ENCODE assay signal across 18 cellular contexts in genomic region chr13:80452279-80452678, GRCh38.
"Had no signal": no experiment of that assay in that cellular context is flagged by ENCODE, and none has a peak within 500 bp of the region (broad histone marks: within the 10 kb centered on the region; RNA-seq: fewer than 3 reads in every experiment).

No MANE protein-coding gene starts in this region.

- H3K36me3 ChIP-seq: ovary, right atrium auricular region, sigmoid colon, tibial nerve had no signal

- H3K4me1 ChIP-seq: sigmoid colon, testis, tibial nerve had no signal

- H2AFZ ChIP-seq: hepatocyte had no signal

- H3K27me3 ChIP-seq: hepatocyte, ovary, right atrium auricular region, sigmoid colon, testis, tibial nerve had no signal

- H3K4me3 ChIP-seq: hepatocyte, mucosa of descending colon, ovary, right atrium auricular region, sigmoid colon, skin epidermis, testis, tibial nerve had no signal

- H3K27ac ChIP-seq: hepatocyte, ovary, right atrium auricular region, sigmoid colon, skin epidermis, testis, tibial nerve had no signal

- DNase-seq: erythroblast; foreskin melanocyte; head of caudate nucleus; mammary epithelial cell; mucosa of descending colon; natural killer cell; ovary; sigmoid colon; stimulated activated CD4-positive, alpha-beta T cell treated with anti-CD3 and anti-CD28 coated beads, Interleukin-2, amount 100 ng/mL, for 24 hours; stimulated activated CD4-positive, alpha-beta T cell treated with anti-CD3 and anti-CD28 coated beads, Interleukin-4, amount 100 ng/mL, for 4 hours; stimulated activated naive B cell treated with anti-CD40 and anti-IgM and Interleukin-4, amounts not matched to agents 10 μg/mL and 1 μg/mL and 100 μg/mL, for 72 hours; stimulated activated naive CD8-positive, alpha-beta T cell treated with anti-CD3 and anti-CD28 coated beads, Interleukin-15, amount 100 ng/mL, for 72 hours; testis had no signal

- H3K9me3 ChIP-seq: mucosa of descending colon, ovary, right atrium auricular region, sigmoid colon, testis, tibial nerve had no signal

- H3K4me2 ChIP-seq: hepatocyte had no signal

- ATAC-seq: left lobe of liver; mucosa of descending colon; stimulated activated naive B cell treated with anti-CD40 and anti-IgM and Interleukin-4, amounts not matched to agents 10 μg/mL and 1 μg/mL and 100 μg/mL, for 72 hours; stimulated activated naive CD8-positive, alpha-beta T cell treated with anti-CD3 and anti-CD28 coated beads, Interleukin-15, amount 100 ng/mL, for 72 hours had no signal

- H3K79me2 ChIP-seq: hepatocyte had no signal
